ENCODE assay signal across 2 cellular contexts in the genomic region with DNA sequence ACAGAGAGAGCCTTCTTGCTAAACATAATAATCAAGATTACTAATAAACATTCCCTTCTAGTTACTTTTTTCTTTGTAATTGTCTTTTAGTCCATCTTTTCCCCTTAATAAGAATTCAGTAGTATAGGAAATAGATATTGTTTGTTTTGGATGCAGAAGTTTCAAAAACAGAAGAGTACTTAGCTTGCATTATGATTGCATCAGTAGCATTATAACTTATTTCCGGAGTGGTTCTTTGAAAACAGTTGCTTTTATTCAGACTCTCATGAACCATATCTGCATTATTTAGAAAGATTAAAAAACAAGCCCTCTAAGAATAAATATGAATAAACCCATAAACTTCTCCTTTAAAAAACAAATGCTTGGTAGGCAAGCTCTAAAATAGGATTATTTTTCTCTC.
TF ChIP-seq lines count a peak whose summit lies in the region.

No MANE protein-coding gene starts in this region.

TF ChIP-seq in K562, 482 proteins besides CTCF, POLR2A, EP300 and RAD21:
- TF ChIP-seq XRCC3 (IDR thresholded peaks at IDR 0.05) (no peak), ATF4 (CRISPR knock-in tag; IDR thresholded peaks at IDR 0.05) (peak; percentile 50; the same call in 1 of the 2 replicates)
TF ChIP-seq in K562: peak in this region for 1.

TF ChIP-seq in SK-N-SH, 30 proteins besides CTCF, POLR2A, EP300 and RAD21:
- TF ChIP-seq NFIC (IDR thresholded peaks at IDR 0.05; ENCODE audit: borderline replicate concordance) (no peak), MAX (IDR thresholded peaks at IDR 0.05; ENCODE audit: low read depth) (no peak), EZH2phosphoT487 (IDR thresholded peaks at IDR 0.05; ENCODE audit: borderline replicate concordance, low read depth) (no peak), FOXM1 (IDR thresholded peaks at IDR 0.05; ENCODE audit: low read depth) (no peak), FOXJ3 (CRISPR knock-in tag; IDR thresholded peaks at IDR 0.05) (no peak), JUND (IDR thresholded peaks at IDR 0.05) (no peak), RXRA (IDR thresholded peaks at IDR 0.05; ENCODE audit: borderline replicate concordance, low read depth) (no peak), USF1 (IDR thresholded peaks at IDR 0.05; ENCODE audit: borderline replicate concordance, low read depth) (no peak), NRF1 (IDR thresholded peaks at IDR 0.05; ENCODE audit: low read depth, low read length) (no peak), POLR2AphosphoS5 (IDR thresholded peaks at IDR 0.05; ENCODE audit: low read depth, low read length) (no peak), YY1 (IDR thresholded peaks at IDR 0.05; ENCODE audit: low read depth) (no peak), PBX3 (IDR thresholded peaks at IDR 0.05) (no peak), SMC3 (IDR thresholded peaks at IDR 0.05; ENCODE audit: low read depth, low read length) (no peak), REST (IDR thresholded peaks at IDR 0.05; ENCODE audit: low read depth, low read length) (no peak), ELF1 (IDR thresholded peaks at IDR 0.05) (no peak), RCOR1 (IDR thresholded peaks at IDR 0.05; ENCODE audit: low read length) (no peak), TEAD4 (IDR thresholded peaks at IDR 0.05; ENCODE audit: borderline replicate concordance, insufficient read depth) (no peak)
TF ChIP-seq in SK-N-SH: peak in this region for 0.
